Comparison of ENCODE assay signal across 8 cellular contexts in the genomic region with DNA sequence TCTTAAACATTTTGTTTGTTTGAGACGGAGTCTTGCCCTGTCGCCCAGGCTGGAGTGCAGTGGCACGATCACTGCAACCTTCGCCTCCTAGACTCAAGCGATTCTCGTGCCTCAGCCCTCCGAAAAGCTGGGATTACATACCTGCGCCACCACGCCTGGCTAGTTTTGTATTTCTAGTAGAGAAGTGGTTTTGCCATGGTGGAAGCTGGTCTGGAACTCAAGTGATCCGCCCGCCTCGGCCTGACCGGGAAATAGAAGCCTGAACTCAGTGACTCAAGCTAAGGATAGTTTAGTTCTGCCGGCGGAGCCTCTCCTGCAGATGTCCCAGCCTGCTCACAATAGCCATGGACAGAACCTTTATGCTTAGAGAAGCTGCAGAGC. TPM values are rescaled to one million over a fixed set of nuclear protein-coding genes. Genes with fewer than 3 reads are reported as not detected.
DNase-seq lines count a peak whose midpoint lies in the region; ATAC-seq and TF ChIP-seq lines count a peak whose summit lies in the region.

No MANE protein-coding gene starts in this region.

- H3K9me3 Mint-ChIP-seq in activated T-cell treated with anti-CD3 and anti-CD28 coated beads, Interleukin-2, amount 50 U/mL, for 24 hours = no peaks in the 10 kb centered on the region
- no peaks in the 10 kb centered on the region for H3K9me3 Mint-ChIP-seq in natural killer cell

- H3K4me3 ChIP-seq in fibroblast of pulmonary artery (replicated peaks; ENCODE audit: low read depth, low read length) (peak overlapping the region; percentile 89), upper lobe of left lung (peak overlapping the region; percentile 75 to 88 (median 80))

- peaks cover 55% of the 10 kb centered on the region for H3K4me1 Mint-ChIP-seq in activated T-cell treated with anti-CD3 and anti-CD28 coated beads, Interleukin-2, amount 50 U/mL, for 24 hours (ENCODE audit: low read depth)
- peaks cover 37 to 40% of the 10 kb centered on the region in 2 donors for H3K4me1 Mint-ChIP-seq in natural killer cell

- H3K27ac ChIP-seq in upper lobe of left lung = peak overlapping the region; percentile 95 to 98 (median 96)

- no peaks in the 10 kb centered on the region for H3K9me3 ChIP-seq in upper lobe of left lung

- peak overlapping the region; percentile 98 for H3K27ac Mint-ChIP-seq in activated T-cell treated with anti-CD3 and anti-CD28 coated beads, Interleukin-2, amount 50 U/mL, for 24 hours
- H3K27ac Mint-ChIP-seq in natural killer cell = peak overlapping the region; percentile 91 to 96

- WGBS in upper lobe of left lung, 2 donors = 1 to 2% methylated on average over 9 to 15 of the region's 15 CpGs

- peak overlapping the region; percentile 99 for H3K4me3 Mint-ChIP-seq in activated T-cell treated with anti-CD3 and anti-CD28 coated beads, Interleukin-2, amount 50 U/mL, for 24 hours
- peak overlapping the region; percentile 99 for H3K4me3 Mint-ChIP-seq in natural killer cell

- TF ChIP-seq POLR2A in upper lobe of left lung (IDR thresholded peaks at IDR 0.05) = no peak

- H3K27me3 Mint-ChIP-seq in activated T-cell treated with anti-CD3 and anti-CD28 coated beads, Interleukin-2, amount 50 U/mL, for 24 hours = no peaks in the 10 kb centered on the region
- no peaks in the 10 kb centered on the region for H3K27me3 Mint-ChIP-seq in natural killer cell (ENCODE audit: low read depth in 2 of 2)

- H3K36me3 Mint-ChIP-seq in activated T-cell treated with anti-CD3 and anti-CD28 coated beads, Interleukin-2, amount 50 U/mL, for 24 hours (ENCODE audit: low read depth) = peaks cover 42% of the 10 kb centered on the region
- H3K36me3 Mint-ChIP-seq in natural killer cell = no peaks in the 10 kb centered on the region

- ATAC-seq in HG02571 (IDR thresholded peaks at IDR 0.05; ENCODE audit: unreplicated experiment) = peak; percentile 32
- peak; percentile 16 to 21 (median 16) for ATAC-seq in natural killer cell
- peak; percentile 77 for ATAC-seq in upper lobe of left lung (ENCODE audit: low FRiP score in 2 of 2)

- peaks cover 32 to 46% (median 36%) of the 10 kb centered on the region in 4 donors for H3K4me1 ChIP-seq in upper lobe of left lung

- no peaks in the 10 kb centered on the region for H3K27me3 ChIP-seq in upper lobe of left lung

- TF ChIP-seq CTCF in fibroblast of pulmonary artery (IDR thresholded peaks at IDR 0.05; ENCODE audit: low read length, missing control alignments) = no peak
- no peak for TF ChIP-seq CTCF in natural killer cell (IDR thresholded peaks at IDR 0.05)
- TF ChIP-seq CTCF in upper lobe of left lung (IDR thresholded peaks at IDR 0.05) = no peak

- DNase-seq in activated effector memory CD4-positive, alpha-beta T cell treated with Interleukin-2 at 50 U/mL for 16 hours = peak; percentile 28
- DNase-seq in activated effector memory CD4-positive, alpha-beta T cell treated with anti-CD3 and anti-CD28 coated beads, Interleukin-2, amount 50 U/mL, for 16 hours = no peak
- DNase-seq in NCI-H1417 (lab: John Stamatoyannopoulos, UW) (peak; percentile 37 to 87 (median 79)), fibroblast of pulmonary artery (ENCODE audit: low read depth) (peak; percentile 68), natural killer cell (peak; percentile 25), upper lobe of left lung (peak in 1 of 2 donors; percentile 47)
- DNase-seq in activated T-cell treated with anti-CD3 and anti-CD28 coated beads, Interleukin-2, amount 50 U/mL, for 24 hours = no peak

- TF ChIP-seq EP300 in upper lobe of left lung (IDR thresholded peaks at IDR 0.05) = no peak

- peaks cover 0 to 27% (median 11%) of the 10 kb centered on the region in 4 donors for H3K36me3 ChIP-seq in upper lobe of left lung

- intact Hi-C loops in natural killer cell (cut with micrococcal nuclease) = loop anchor here (1.0 kb wide), 1 partner anchor 53 kb away; the partner anchor contains the start of gene ZNF254

RNA-seq across cellular contexts. Expression of gene ZNF254, which starts 53.0 kb away (rescaled TPM):
- total RNA-seq in natural killer cell (10 to 100 TPM; 16.7 to 20.5 (median 19.8) TPM), upper lobe of left lung (10 to 100 TPM; 15.5 to 60.0 (median 18.9) TPM)

Comparison
In these comparisons a context has a peak if more than half of its experiments do, and no peak if none do; other contexts are left out.
1. DNase-seq: peak in activated effector memory CD4-positive, alpha-beta T cell treated with Interleukin-2 at 50 U/mL for 16 hours (single experiment), NCI-H1417 (3 of 3), fibroblast of pulmonary artery (single experiment) and natural killer cell (single experiment); none in activated effector memory CD4-positive, alpha-beta T cell treated with anti-CD3 and anti-CD28 coated beads, Interleukin-2, amount 50 U/mL, for 16 hours (single experiment) and activated T-cell treated with anti-CD3 and anti-CD28 coated beads, Interleukin-2, amount 50 U/mL, for 24 hours (single experiment).
2. ATAC-seq: peak in every context shown above with its lines; median percentile 77 in upper lobe of left lung; 32 in HG02571; 16 in natural killer cell.